1 cellular context compared by ENCODE assay signal in genomic region chr15:78507831-78508160, GRCh38.
TF ChIP-seq lines count a peak whose summit lies in the region.

No MANE protein-coding gene starts in this region.

TF ChIP-seq in HepG2, 621 proteins besides CTCF, POLR2A, EP300 and RAD21 (continued from another document and continues in another):
- TF ChIP-seq ARID4A (CRISPR knock-in tag; IDR thresholded peaks at IDR 0.05; ENCODE audit: borderline replicate concordance) (no peak; the same call in 1 of the 2 replicates), KMT2A (CRISPR knock-in tag; IDR thresholded peaks at IDR 0.05) (no peak), ZNF232 (CRISPR knock-in tag; IDR thresholded peaks at IDR 0.05; ENCODE audit: borderline replicate concordance) (0 out of 2 replicates have a peak, but pooled peaks have one; percentile 45), DNMT1 (CRISPR knock-in tag; IDR thresholded peaks at IDR 0.05) (0 out of 2 replicates have a peak, but pooled peaks have one; percentile 85), ZNF296 (CRISPR knock-in tag; conservative IDR thresholded peaks at IDR 0.05) (0 out of 2 replicates have a peak, but pooled peaks have one; percentile 3), ASH2L (IDR thresholded peaks at IDR 0.05; ENCODE audit: insufficient read length, low read depth, low read length) (no peak), SIN3A (IDR thresholded peaks at IDR 0.05; ENCODE audit: borderline replicate concordance, low read depth, low read length) (no peak), MAF1 (CRISPR knock-in tag; IDR thresholded peaks at IDR 0.05; ENCODE audit: borderline replicate concordance) (0 out of 2 replicates have a peak, but pooled peaks have one; percentile 75), ZZZ3 (CRISPR knock-in tag; IDR thresholded peaks at IDR 0.05; ENCODE audit: borderline replicate concordance) (no peak), ELF1 (CRISPR knock-in tag; IDR thresholded peaks at IDR 0.05) (no peak), TBL1XR1 (IDR thresholded peaks at IDR 0.05; ENCODE audit: borderline replicate concordance, low read length, partially characterized antibody) (no peak), CSRNP1 (CRISPR knock-in tag; IDR thresholded peaks at IDR 0.05) (no peak), HOXA9 (CRISPR knock-in tag; IDR thresholded peaks at IDR 0.05; ENCODE audit: borderline replicate concordance) (no peak), ZNF329 (CRISPR knock-in tag; IDR thresholded peaks at IDR 0.05; ENCODE audit: low read depth) (no peak), ZNF282 (IDR thresholded peaks at IDR 0.05; ENCODE audit: partially characterized antibody) (no peak), TP53 (CRISPR knock-in tag; conservative IDR thresholded peaks at IDR 0.05) (0 out of 2 replicates have a peak, but pooled peaks have one; percentile 39), ZNF646 (CRISPR knock-in tag; IDR thresholded peaks at IDR 0.05) (no peak), NFE2L1 (CRISPR knock-in tag; IDR thresholded peaks at IDR 0.05; ENCODE audit: borderline replicate concordance) (no peak), NR2F2 (IDR thresholded peaks at IDR 0.05; ENCODE audit: borderline replicate concordance, low read depth) (no peak), ZNF773 (CRISPR knock-in tag; IDR thresholded peaks at IDR 0.05; ENCODE audit: borderline replicate concordance) (0 out of 2 replicates have a peak, but pooled peaks have one; percentile 43), ZNF343 (CRISPR knock-in tag; IDR thresholded peaks at IDR 0.05) (no peak), CEBPZ (IDR thresholded peaks at IDR 0.05; ENCODE audit: low read length) (no peak), ATF3 (CRISPR knock-in tag; IDR thresholded peaks at IDR 0.05) (no peak), ZNF704 (CRISPR knock-in tag; IDR thresholded peaks at IDR 0.05; ENCODE audit: borderline replicate concordance) (no peak; the same call in 1 of the 2 replicates), ZBTB26 (CRISPR knock-in tag; IDR thresholded peaks at IDR 0.05; ENCODE audit: borderline replicate concordance) (no peak), KMT2B (CRISPR knock-in tag; IDR thresholded peaks at IDR 0.05) (no peak), NFYC (CRISPR knock-in tag; IDR thresholded peaks at IDR 0.05) (no peak), SNAPC5 (CRISPR knock-in tag; IDR thresholded peaks at IDR 0.05; ENCODE audit: borderline replicate concordance) (no peak), E2F1 (CRISPR knock-in tag; IDR thresholded peaks at IDR 0.05) (no peak; the same call in 1 of the 2 replicates), NR0B2 (CRISPR knock-in tag; IDR thresholded peaks at IDR 0.05) (no peak; the same call in 1 of the 2 replicates), BATF2 (CRISPR knock-in tag; IDR thresholded peaks at IDR 0.05) (no peak)
